ENCODE assay signal across 1 cellular context in the genomic region with DNA sequence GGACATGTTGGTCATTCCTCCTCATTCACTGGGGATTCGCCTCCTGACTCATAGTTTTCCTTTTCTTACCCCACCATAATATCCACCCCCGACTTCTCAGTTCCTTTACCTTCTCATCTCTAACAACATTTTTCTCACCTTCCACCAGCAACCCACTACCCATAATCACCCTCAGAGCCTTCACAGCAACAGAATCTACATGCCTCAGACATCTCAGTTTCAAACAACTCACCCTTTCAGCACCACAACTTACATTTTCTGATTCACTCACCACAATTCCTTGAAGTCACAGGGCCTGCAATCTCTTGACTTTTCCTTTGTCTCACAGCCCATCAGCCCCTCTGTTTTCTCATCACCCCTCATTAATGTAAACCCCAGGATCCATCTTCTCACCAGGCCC.
TF ChIP-seq lines count a peak whose summit lies in the region.

No MANE protein-coding gene starts in this region.

TF ChIP-seq in IMR-90, 13 proteins besides CTCF, POLR2A, EP300 and RAD21 (continued from another document):
- TF ChIP-seq CHD1 (IDR thresholded peaks at IDR 0.05; ENCODE audit: low read depth, low read length), result no peak
- no peak for TF ChIP-seq NFE2L2 (IDR thresholded peaks at IDR 0.05; ENCODE audit: low read depth, low read length)
- no peak for TF ChIP-seq USF2 (IDR thresholded peaks at IDR 0.05; ENCODE audit: low read depth, low read length)
- TF ChIP-seq BHLHE40 (IDR thresholded peaks at IDR 0.05; ENCODE audit: low read depth, low read length), result no peak
- no peak for TF ChIP-seq RFX5 (IDR thresholded peaks at IDR 0.05; ENCODE audit: low read depth, low read length)
- no peak for TF ChIP-seq MXI1 (IDR thresholded peaks at IDR 0.05; ENCODE audit: borderline replicate concordance, low read depth, low read length)
- TF ChIP-seq SMC3 (IDR thresholded peaks at IDR 0.05; ENCODE audit: low read depth, low read length), result no peak
- no peak for TF ChIP-seq FOS (IDR thresholded peaks at IDR 0.05; ENCODE audit: low read depth, low read length)
- no peak for TF ChIP-seq CEBPB (IDR thresholded peaks at IDR 0.05; ENCODE audit: low read depth, low read length)
- no peak for TF ChIP-seq RCOR1 (IDR thresholded peaks at IDR 0.05; ENCODE audit: insufficient replicate concordance, low read length)
TF ChIP-seq in IMR-90: peak in this region for 0.
